8 cellular contexts compared by ENCODE assay signal in genomic region chr4:131610511-131610910, GRCh38.
DNase-seq lines count a peak whose midpoint lies in the region; ATAC-seq, FAIRE-seq and TF ChIP-seq lines count a peak whose summit lies in the region.
"Not testable (repeated sequence)": the region's sequence is repeated elsewhere in the genome, so short reads cannot be mapped to it uniquely, and the experiment has no call there.

No MANE protein-coding gene starts in this region.

- H3K9me3 ChIP-seq in A673 (ENCODE audit: low read depth, low read length, poor library complexity, severe bottlenecking); keratinocyte (ENCODE audit: control insufficient read depth, low read depth, low read length): not testable (repeated sequence)

- TF ChIP-seq CTCF in A673 (conservative IDR thresholded peaks at IDR 0.05; ENCODE audit: low read depth, low read length); WTC11 (IDR thresholded peaks at IDR 0.05); fibroblast of mammary gland (conservative IDR thresholded peaks at IDR 0.05; ENCODE audit: control insufficient read depth, insufficient read depth, low read depth, low read length); keratinocyte (optimal IDR thresholded peaks at IDR 0.05 in 1 of 3, IDR thresholded peaks at IDR 0.05 in 1 of 3, conservative IDR thresholded peaks at IDR 0.05 in 1 of 3; ENCODE audit: extremely low read depth in 1 of 3, insufficient read depth in 2 of 3, low read length in 3 of 3): not testable (repeated sequence)

- H3K36me3 Mint-ChIP-seq in WTC11: not testable (repeated sequence)

- H3K27ac Mint-ChIP-seq in WTC11: not testable (repeated sequence)

- peak; percentile 35 for DNase-seq in A673 (ENCODE audit: low spot score)
- not testable (repeated sequence) for DNase-seq in GM12892 (ENCODE audit: insufficient read length); WTC11 (ENCODE audit: low spot score)
- peak; percentile 0 for DNase-seq in M059J (ENCODE audit: low read depth)
- DNase-seq in dedifferentiated amniotic fluid mesenchymal stem cell (ENCODE audit: extremely low spot score): peak; percentile 47
- peak; percentile 86 for DNase-seq in fibroblast of mammary gland (ENCODE audit: low read depth)
- DNase-seq in keratinocyte (ENCODE audit: low read depth, low spot score): peak; percentile 17
- DNase-seq in skeletal muscle cell (ENCODE audit: low read depth): peak; percentile 60

- not testable (repeated sequence) for H3K4me1 ChIP-seq in A673 (ENCODE audit: insufficient read depth, low read length, poor library complexity, severe bottlenecking); keratinocyte (ENCODE audit: control insufficient read depth, extremely low read depth, insufficient read depth, low read length)

- intact Hi-C loops in A673 (cut with micrococcal nuclease; ENCODE audit: unreplicated experiment): not testable (repeated sequence)

- not testable (repeated sequence) for H3K27me3 ChIP-seq in A673 (replicated peaks; ENCODE audit: insufficient read depth, low read depth, low read length, poor library complexity); keratinocyte (ENCODE audit: control insufficient read depth, extremely low read depth, insufficient read depth, low read length)

- H2AFZ ChIP-seq in keratinocyte (ENCODE audit: control insufficient read depth, low read length): peak overlapping the region; percentile 73

- TF ChIP-seq POLR2A in GM12892 (IDR thresholded peaks at IDR 0.05; ENCODE audit: low read depth, low read length): not testable (repeated sequence)

- dilution Hi-C loops in keratinocyte (cut with MboI; ENCODE audit: extremely low pct_ligation_motif_present, low sequenced_read_pairs): not testable (repeated sequence)

- H3K36me3 ChIP-seq in A673 (ENCODE audit: insufficient read depth, low read length, poor library complexity, severe bottlenecking); keratinocyte (ENCODE audit: control insufficient read depth in 2 of 2, extremely low read depth in 1 of 2, insufficient read depth in 2 of 2, low read length in 2 of 2): not testable (repeated sequence)

- H3K9me3 Mint-ChIP-seq in WTC11: not testable (repeated sequence)

- CTCF ChIA-PET in A673 (lab: Charles Lee); WTC11 (lab: Charles Lee): not testable (repeated sequence)

- POLR2A ChIA-PET in A673 (lab: Charles Lee; ENCODE audit: low non-redundant PET); WTC11 (lab: Charles Lee): not testable (repeated sequence)

- not testable (repeated sequence) for H3K4me3 ChIP-seq in A673 (ENCODE audit: low read depth, low read length, poor library complexity, severe bottlenecking); fibroblast of mammary gland (ENCODE audit: control insufficient read depth, low read depth, low read length); keratinocyte (ENCODE audit: control insufficient read depth in 2 of 3, extremely low read depth in 1 of 3, insufficient read depth in 2 of 3, low read depth in 1 of 3, low read length in 3 of 3); skeletal muscle cell (ENCODE audit: low read depth, low read length)

- not testable (repeated sequence) for H3K4me3 Mint-ChIP-seq in WTC11

- H3K79me2 ChIP-seq in keratinocyte (ENCODE audit: control insufficient read depth, insufficient read depth, low read length): not testable (repeated sequence)

- peak overlapping the region; percentile 45 for H3K9ac ChIP-seq in keratinocyte (ENCODE audit: control insufficient read depth, extremely low read depth, insufficient read depth, low read length)

- H3K4me2 ChIP-seq in keratinocyte (ENCODE audit: control insufficient read depth, extremely low read depth, insufficient read depth, low read depth, low read length): peak overlapping the region; percentile 22

- not testable (repeated sequence) for ATAC-seq in WTC11

- not testable (repeated sequence) for H4K20me1 ChIP-seq in keratinocyte (ENCODE audit: control insufficient read depth, extremely low read depth, insufficient read depth, low read length)

- H3K9me1 ChIP-seq in keratinocyte (ENCODE audit: control insufficient read depth, extremely low read depth, insufficient read depth, low read length): not testable (repeated sequence)

- not testable (repeated sequence) for H3K27ac ChIP-seq in A673 (ENCODE audit: low read depth, low read length, poor library complexity, severe bottlenecking)
- peak overlapping the region; percentile 86 for H3K27ac ChIP-seq in keratinocyte (ENCODE audit: control insufficient read depth, insufficient read depth, low read length)

- not testable (repeated sequence) for H3K4me1 Mint-ChIP-seq in WTC11

- FAIRE-seq in GM12892 (lab: Jason Lieb, UNC) (peak; percentile 48), keratinocyte (lab: Jason Lieb, UNC) (peak; percentile 93)

- not testable (repeated sequence) for BruUV-seq in A673 (replicated peaks; lab: Mats Ljungman, UMichigan)

- H3K27me3 Mint-ChIP-seq in WTC11 (ENCODE audit: low read depth): not testable (repeated sequence)

TF ChIP-seq in WTC11, 78 proteins besides CTCF, POLR2A, EP300 and RAD21:
- peak; percentile 19; the same call in 1 of the 2 replicates for TF ChIP-seq CDX4 (CRISPR knock-in tag; IDR thresholded peaks at IDR 0.05; ENCODE audit: borderline replicate concordance)
